ENCODE assay signal across 1 cellular context in genomic region chr12:78885466-78885865, GRCh38.
TF ChIP-seq lines count a peak whose summit lies in the region.

No MANE protein-coding gene starts in this region.

TF ChIP-seq in A549, 52 proteins besides CTCF, POLR2A, EP300 and RAD21 (continued from another document):
- TF ChIP-seq, protein P1, sequence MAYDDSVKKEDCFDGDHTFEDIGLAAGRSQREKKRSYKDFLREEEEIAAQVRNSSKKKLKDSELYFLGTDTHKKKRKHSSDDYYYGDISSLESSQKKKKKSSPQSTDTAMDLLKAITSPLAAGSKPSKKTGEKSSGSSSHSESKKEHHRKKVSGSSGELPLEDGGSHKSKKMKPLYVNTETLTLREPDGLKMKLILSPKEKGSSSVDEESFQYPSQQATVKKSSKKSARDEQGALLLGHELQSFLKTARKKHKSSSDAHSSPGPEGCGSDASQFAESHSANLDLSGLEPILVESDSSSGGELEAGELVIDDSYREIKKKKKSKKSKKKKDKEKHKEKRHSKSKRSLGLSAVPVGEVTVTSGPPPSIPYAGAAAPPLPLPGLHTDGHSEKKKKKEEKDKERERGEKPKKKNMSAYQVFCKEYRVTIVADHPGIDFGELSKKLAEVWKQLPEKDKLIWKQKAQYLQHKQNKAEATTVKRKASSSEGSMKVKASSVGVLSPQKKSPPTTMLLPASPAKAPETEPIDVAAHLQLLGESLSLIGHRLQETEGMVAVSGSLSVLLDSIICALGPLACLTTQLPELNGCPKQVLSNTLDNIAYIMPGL (CRISPR knock-in tag; IDR thresholded peaks at IDR 0.05; ENCODE audit: borderline replicate concordance): no peak
- TF ChIP-seq BCL3 (IDR thresholded peaks at IDR 0.05) (no peak), MAFK (IDR thresholded peaks at IDR 0.05; ENCODE audit: partially characterized antibody) (no peak)
TF ChIP-seq in A549: peak in this region for 0.
